1 cellular context compared by ENCODE assay signal in the genomic region with DNA sequence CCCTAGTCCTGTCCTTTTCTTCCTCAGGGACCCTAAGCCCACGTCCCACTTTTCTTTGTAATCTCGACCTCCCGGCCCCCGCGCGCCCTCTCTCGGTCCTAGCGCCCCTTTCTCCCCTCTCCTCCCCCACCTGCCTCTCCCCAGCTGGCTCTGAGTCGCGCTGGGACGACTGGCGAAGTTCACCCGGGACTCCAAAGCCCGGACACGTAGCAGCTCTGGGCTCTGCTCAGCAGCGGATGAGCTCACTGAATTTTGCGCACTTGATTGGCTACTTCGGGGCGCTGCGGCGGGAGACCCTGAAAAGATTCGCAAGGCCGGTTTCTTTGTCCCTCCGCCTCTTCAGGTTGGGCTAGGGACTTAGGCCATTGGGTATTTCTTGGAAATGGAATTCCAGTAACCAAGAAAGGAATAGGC.
TF ChIP-seq lines count a peak whose summit lies in the region.

No MANE protein-coding gene starts in this region.

TF ChIP-seq in GM12891, 5 proteins besides CTCF, POLR2A, EP300 and RAD21:
- TF ChIP-seq POU2F2 (IDR thresholded peaks at IDR 0.05; ENCODE audit: low read depth, low read length) (no peak), POLR2AphosphoS5 (IDR thresholded peaks at IDR 0.05; ENCODE audit: low read depth, low read length) (no peak), TAF1 (IDR thresholded peaks at IDR 0.05; ENCODE audit: low read depth, low read length) (no peak), SPI1 (IDR thresholded peaks at IDR 0.05; ENCODE audit: low read depth, low read length) (no peak), PAX5 (IDR thresholded peaks at IDR 0.05; ENCODE audit: insufficient read depth, low read length, severe bottlenecking) (no peak)
